14 cellular contexts compared by ENCODE assay signal in the genomic region with DNA sequence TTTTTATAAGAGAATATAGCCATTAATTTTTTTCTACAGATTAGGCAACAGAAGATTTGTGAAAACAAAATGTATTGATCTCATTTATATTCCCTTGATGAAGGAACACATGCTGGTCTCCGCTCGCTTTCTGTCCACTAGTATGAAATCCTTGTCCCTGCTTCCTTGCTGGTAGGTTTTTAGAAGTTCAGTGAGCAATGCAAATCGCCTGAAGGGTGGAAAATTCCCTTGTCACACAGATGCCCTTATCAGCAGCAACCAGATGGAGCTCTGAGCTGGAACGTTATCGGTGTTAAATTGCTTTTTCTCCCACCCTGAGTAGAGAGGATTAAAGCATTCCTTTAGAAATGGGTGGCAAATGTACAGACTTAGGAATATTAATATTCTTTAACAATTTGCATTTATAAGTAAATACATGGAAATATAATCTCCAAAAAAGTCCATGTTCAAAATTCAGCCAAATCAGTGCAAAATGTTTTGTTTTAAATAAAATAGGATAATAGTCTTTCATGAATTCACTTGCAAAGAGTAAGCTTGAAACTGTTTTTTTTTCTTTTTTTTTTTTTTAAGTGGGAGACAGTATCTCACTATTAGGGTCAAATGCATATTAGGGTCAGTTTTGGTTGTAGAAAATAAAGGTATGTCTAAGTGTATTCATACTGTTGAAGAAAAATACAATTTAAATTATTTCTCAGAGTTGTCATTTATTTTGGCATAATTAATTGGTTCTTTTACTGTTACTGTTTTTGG.
DNase-seq lines count a peak whose midpoint lies in the region; ATAC-seq and TF ChIP-seq lines count a peak whose summit lies in the region.
"Had no signal": no experiment of that assay in that cellular context is flagged by ENCODE, and none has a peak within 500 bp of the region (broad histone marks: within the 10 kb centered on the region; RNA-seq: fewer than 3 reads in every experiment).

No MANE protein-coding gene starts in this region.

- H3K9me3 Mint-ChIP-seq in T-cell, result no peaks in the 10 kb centered on the region

- no peaks in the 10 kb centered on the region for H3K9me3 ChIP-seq in BE2C
- H3K9me3 ChIP-seq in upper lobe of right lung, result no peaks in the 10 kb centered on the region
- H3K9me3 ChIP-seq: esophagus squamous epithelium had no signal

- H3K27ac Mint-ChIP-seq in T-cell, result no peak overlapping the region

- POLR2A ChIA-PET in T-cell (lab: Charles Lee), result no interaction called here

- H3K27ac ChIP-seq in brain microvascular endothelial cell, result no peak overlapping the region
- no peak overlapping the region for H3K27ac ChIP-seq in upper lobe of right lung
- H3K27ac ChIP-seq: esophagus squamous epithelium, RWPE1 had no signal

- H3K4me3 ChIP-seq in BE2C (ENCODE audit: low read depth, low read length) (no peak overlapping the region), brain microvascular endothelial cell (ENCODE audit: low read depth, low read length) (no peak overlapping the region), upper lobe of right lung (no peak overlapping the region)
- H3K4me3 ChIP-seq: esophagus squamous epithelium had no signal

- in situ Hi-C loops in brain microvascular endothelial cell (cut with HindIII; ENCODE audit: low pct_ligation_motif_present, low sequenced_read_pairs), result no loop called here

- H3K4me1 ChIP-seq in BE2C (no peaks in the 10 kb centered on the region), upper lobe of right lung (no peaks in the 10 kb centered on the region)

- peaks cover 24% of the 10 kb centered on the region for H3K36me3 Mint-ChIP-seq in T-cell

- intact Hi-C loops in upper lobe of right lung (cut with DNase I), result no loop called here

- H3K36me3 ChIP-seq in BE2C (no peaks in the 10 kb centered on the region), brain microvascular endothelial cell (replicated peaks) (no peaks in the 10 kb centered on the region), upper lobe of right lung (peaks cover 24% of the 10 kb centered on the region)

- H3K4me3 Mint-ChIP-seq in T-cell, result no peak overlapping the region

- CTCF ChIA-PET in T-cell (lab: Charles Lee), result no interaction called here

- H3K27me3 Mint-ChIP-seq in T-cell, result no peaks in the 10 kb centered on the region

- no peaks in the 10 kb centered on the region for H3K4me1 Mint-ChIP-seq in T-cell

- ATAC-seq in HG03565 (IDR thresholded peaks at IDR 0.05; ENCODE audit: unreplicated experiment), result no peak
- ATAC-seq in upper lobe of right lung, result no peak
- ATAC-seq in T-cell (replicated peaks in 1 of 4), result no peak

- DNase-seq in BE2C (peak; percentile 43), NCI-H1694 treated with DMSO at 0.1 percent for 48 hours (lab: John Stamatoyannopoulos, UW) (peak; percentile 87), brain microvascular endothelial cell (peak; percentile 14), iris pigment epithelial cell (ENCODE audit: low read depth) (peak; percentile 23), upper lobe of right lung (no peak), T-cell (no peak)
- no peak for DNase-seq in activated naive CD4-positive, alpha-beta T cell (lab: John Stamatoyannopoulos, UW)
- DNase-seq: activated T-cell treated with anti-CD3 and anti-CD28 coated beads, Interleukin-2, amount 50 U/mL, for 1 hour; DMS79 treated with DMSO at 0.1 percent for 48 hours; esophagus squamous epithelium; NCI-H2081; stimulated activated CD8-positive, alpha-beta memory T cell treated with anti-CD3 and anti-CD28 coated beads, Interleukin-4, amount 100 ng/mL, for 48 hours had no signal

- no peaks in the 10 kb centered on the region for H3K27me3 ChIP-seq in BE2C
- no peaks in the 10 kb centered on the region for H3K27me3 ChIP-seq in brain microvascular endothelial cell (replicated peaks)
- H3K27me3 ChIP-seq in upper lobe of right lung, result no peaks in the 10 kb centered on the region
- H3K27me3 ChIP-seq: esophagus squamous epithelium had no signal

- TF ChIP-seq CTCF in BE2C (IDR thresholded peaks at IDR 0.05; ENCODE audit: low read depth, low read length), result no peak; the same call in 1 of the 2 replicates
- TF ChIP-seq CTCF in brain microvascular endothelial cell (IDR thresholded peaks at IDR 0.05; ENCODE audit: low read depth, low read length, missing control alignments), result no peak
- TF ChIP-seq CTCF in upper lobe of right lung (IDR thresholded peaks at IDR 0.05), result no peak

Comparison
In these comparisons a context has a peak if more than half of its experiments do, and no peak if none do; other contexts are left out.
1. DNase-seq: peak in BE2C (single experiment), NCI-H1694 treated with DMSO at 0.1 percent for 48 hours (single experiment), brain microvascular endothelial cell (single experiment) and iris pigment epithelial cell (single experiment); none in activated naive CD4-positive, alpha-beta T cell (0 of 4), upper lobe of right lung (single experiment) and T-cell (0 of 34).